ENCODE assay signal across 15 cellular contexts in the genomic region with DNA sequence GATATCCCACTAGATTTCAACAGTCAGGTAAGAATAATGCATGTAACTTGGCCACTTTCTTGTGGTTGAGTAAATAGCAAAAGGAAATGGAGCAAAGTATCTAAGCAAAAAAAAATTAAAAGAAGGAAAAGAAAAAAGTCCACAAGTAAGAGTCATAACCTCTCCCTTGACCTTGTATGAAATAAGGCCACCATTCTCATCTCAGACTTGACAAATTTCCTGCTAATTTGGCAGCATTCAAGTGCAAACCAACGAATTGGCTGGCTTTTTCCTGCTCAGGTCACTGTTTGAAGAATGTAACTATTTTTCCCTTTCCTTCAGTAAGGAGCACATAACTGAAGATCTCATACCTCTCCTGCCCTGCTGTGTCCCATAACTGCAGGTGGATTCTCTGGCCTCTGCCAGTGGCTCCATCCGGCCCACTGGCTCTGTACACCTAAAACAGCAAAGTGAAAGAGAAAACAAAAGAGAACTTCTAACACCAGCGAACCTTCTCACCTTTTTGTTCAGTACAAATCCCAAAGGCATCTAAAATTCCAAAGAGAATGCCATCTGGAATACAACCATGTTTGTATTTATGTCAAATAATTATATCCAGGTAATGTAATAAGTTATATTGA. TPM values are rescaled to one million over a fixed set of nuclear protein-coding genes. Genes with fewer than 3 reads are reported as not detected.
DNase-seq lines count a peak whose midpoint lies in the region; ATAC-seq and TF ChIP-seq lines count a peak whose summit lies in the region.
"Had no signal": no experiment of that assay in that cellular context is flagged by ENCODE, and none has a peak within 500 bp of the region (broad histone marks: within the 10 kb centered on the region; RNA-seq: fewer than 3 reads in every experiment).

No MANE protein-coding gene starts in this region.

- DNase-seq in AG10803 (ENCODE audit: low read depth) = peak; percentile 34
- DNase-seq in HCEC 1CT = peak; percentile 64
- peak; percentile 26 for DNase-seq in amniotic epithelial cell (ENCODE audit: low read depth)
- no peak for DNase-seq in left lung
- no peak for DNase-seq in HuH-7.5 (ENCODE audit: low spot score)
- DNase-seq: foreskin keratinocyte; Kasumi-1; NCI-H187; RPMI8226; stimulated activated CD4-positive, alpha-beta T cell treated with anti-CD3 and anti-CD28 coated beads, Interleukin-4, amount 100 ng/mL, for 1 hour; stimulated activated naive CD4-positive, alpha-beta T cell had no signal

- H3K4me3 ChIP-seq in AG10803 (ENCODE audit: low read length) = no peak overlapping the region
- no peak overlapping the region for H3K4me3 ChIP-seq in left lung
- H3K4me3 ChIP-seq: coronary artery had no signal

- peaks cover 0 to 68% of the 10 kb centered on the region in 2 donors for H3K36me3 ChIP-seq in left lung

- H3K27me3 ChIP-seq in left lung = no peaks in the 10 kb centered on the region
- H3K27me3 ChIP-seq: foreskin keratinocyte had no signal

- H3K27ac ChIP-seq in left lung = peak overlapping the region in 1 of 2 donors; percentile 53
- H3K27ac ChIP-seq: coronary artery, foreskin keratinocyte had no signal

- peak; percentile 43 for ATAC-seq in left lung
- no peak for ATAC-seq in HG03280 (IDR thresholded peaks at IDR 0.05; ENCODE audit: unreplicated experiment)
- ATAC-seq in GM18873 (IDR thresholded peaks at IDR 0.05; ENCODE audit: low FRiP score, unreplicated experiment) = no peak
- ATAC-seq in GM21360 (IDR thresholded peaks at IDR 0.05; ENCODE audit: unreplicated experiment) = no peak
- ATAC-seq: foreskin keratinocyte had no signal

- TF ChIP-seq CTCF in AG10803 (conservative IDR thresholded peaks at IDR 0.05; ENCODE audit: low read length) (no peak), left lung (IDR thresholded peaks at IDR 0.05) (no peak)

- peaks cover 3 to 19% of the 10 kb centered on the region in 2 donors for H3K4me1 ChIP-seq in left lung
- H3K4me1 ChIP-seq: foreskin keratinocyte had no signal

- no peaks in the 10 kb centered on the region for H3K9me3 ChIP-seq in left lung

- intact Hi-C loops in left lung (cut with DNase I) = no loop called here

RNA-seq across cellular contexts. Expression of a gene that starts 33.4 kb away (rescaled TPM):
- 10 to 100 TPM; 43.5 to 55.1 TPM for total RNA-seq in left lung

RNA-seq across cellular contexts. Expression of a gene that starts 59.5 kb away (rescaled TPM):
- total RNA-seq in left lung = 10 to 100 TPM; 58.1 to 85.7 TPM

Comparison
In these comparisons a context has a peak if more than half of its experiments do, and no peak if none do; other contexts are left out.
1. DNase-seq: peak in AG10803 (single experiment), HCEC 1CT (single experiment) and amniotic epithelial cell (single experiment); none in left lung (0 of 2) and HuH-7.5 (single experiment).